20 cellular contexts compared by ENCODE assay signal in the genomic region with DNA sequence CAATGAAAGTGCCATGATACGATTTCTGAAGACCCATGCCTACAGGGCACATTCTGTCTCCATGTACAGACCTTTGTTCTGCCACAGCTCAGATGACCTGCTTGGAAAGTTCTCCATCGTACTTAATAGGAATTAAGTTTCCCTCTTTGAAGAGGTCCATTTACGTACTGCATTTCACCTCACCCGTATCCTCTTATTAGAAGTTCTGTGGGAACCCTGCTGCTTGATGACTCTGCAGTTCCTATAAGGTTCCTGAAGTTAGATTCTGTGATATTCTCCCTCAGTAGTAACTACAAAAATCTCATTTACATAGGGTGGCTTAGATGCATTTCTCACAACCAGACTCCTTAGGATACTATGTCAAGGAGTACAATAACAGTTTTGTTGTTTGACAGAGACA.
"Had no signal": no experiment of that assay in that cellular context is flagged by ENCODE, and none has a peak within 500 bp of the region (broad histone marks: within the 10 kb centered on the region; RNA-seq: fewer than 3 reads in every experiment).

No MANE protein-coding gene starts in this region.

- DNase-seq: colonic mucosa; dermis blood vessel endothelial cell; esophagus squamous epithelium; foreskin fibroblast; head of caudate nucleus; kidney; left cardiac atrium; left ventricle myocardium inferior; lower lobe of right lung; midbrain; occipital lobe; retina; right lobe of liver; stimulated activated CD4-positive, alpha-beta T cell treated with anti-CD3 and anti-CD28 coated beads, Interleukin-4, amount 100 ng/mL, for 1 hour; stomach; substantia nigra; transverse colon had no signal

- H3K27me3 Mint-ChIP-seq: memory B cell; natural killer cell treated with Interleukin-12 subunit alpha and Interleukin-12 subunit beta and Interleukin-15 and Interleukin-18, amount 100 ng/mL, for 72 hours; stimulated activated memory B cell treated with anti-CD40 and anti-IgM and Interleukin-4, amounts not matched to agents 10 μg/mL and 1 μg/mL and 100 μg/mL, for 72 hours had no signal

- H3K4me1 Mint-ChIP-seq: memory B cell; stimulated activated memory B cell treated with anti-CD40 and anti-IgM and Interleukin-4, amounts not matched to agents 10 μg/mL and 1 μg/mL and 100 μg/mL, for 72 hours had no signal

- H3K27ac Mint-ChIP-seq: memory B cell; natural killer cell treated with Interleukin-12 subunit alpha and Interleukin-12 subunit beta and Interleukin-15 and Interleukin-18, amount 100 ng/mL, for 72 hours; stimulated activated memory B cell treated with anti-CD40 and anti-IgM and Interleukin-4, amounts not matched to agents 10 μg/mL and 1 μg/mL and 100 μg/mL, for 72 hours had no signal

- ATAC-seq: left cardiac atrium; lower lobe of right lung; natural killer cell treated with Interleukin-12 subunit alpha and Interleukin-12 subunit beta and Interleukin-15 and Interleukin-18, amount 100 ng/mL, for 72 hours; right lobe of liver; stimulated activated memory B cell treated with anti-CD40 and anti-IgM and Interleukin-4, amounts not matched to agents 10 μg/mL and 1 μg/mL and 100 μg/mL, for 72 hours had no signal

- H3K4me3 Mint-ChIP-seq: memory B cell; natural killer cell treated with Interleukin-12 subunit alpha and Interleukin-12 subunit beta and Interleukin-15 and Interleukin-18, amount 100 ng/mL, for 72 hours; stimulated activated memory B cell treated with anti-CD40 and anti-IgM and Interleukin-4, amounts not matched to agents 10 μg/mL and 1 μg/mL and 100 μg/mL, for 72 hours had no signal

- H3K9me3 Mint-ChIP-seq: memory B cell; natural killer cell treated with Interleukin-12 subunit alpha and Interleukin-12 subunit beta and Interleukin-15 and Interleukin-18, amount 100 ng/mL, for 72 hours; stimulated activated memory B cell treated with anti-CD40 and anti-IgM and Interleukin-4, amounts not matched to agents 10 μg/mL and 1 μg/mL and 100 μg/mL, for 72 hours had no signal
